23 cellular contexts compared by ENCODE assay signal in the genomic region with DNA sequence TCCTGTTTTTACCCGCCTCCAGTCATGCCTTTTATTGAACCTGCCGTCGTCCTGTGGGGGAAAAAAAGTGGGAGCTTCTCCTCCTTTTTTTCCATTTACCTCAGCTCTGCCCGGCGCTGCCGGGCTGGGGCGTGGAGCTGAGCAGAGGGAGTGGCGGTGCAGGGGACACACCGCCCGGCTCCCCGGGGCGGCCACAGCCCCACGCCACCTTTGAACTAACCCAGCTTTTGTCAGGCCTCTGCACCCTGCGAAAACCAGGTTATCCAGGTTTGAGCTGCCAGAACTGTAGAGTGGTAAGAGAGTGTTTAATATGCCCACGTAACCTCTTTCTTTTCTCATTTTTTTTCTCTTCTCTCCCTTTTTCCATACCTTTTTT.
"Had no signal": no experiment of that assay in that cellular context is flagged by ENCODE, and none has a peak within 500 bp of the region (broad histone marks: within the 10 kb centered on the region; RNA-seq: fewer than 3 reads in every experiment).

No MANE protein-coding gene starts in this region.

- H3K27ac Mint-ChIP-seq: activated CD4-positive, alpha-beta memory T cell treated with anti-CD3 and anti-CD28 coated beads, Interleukin-2, amount 10 ng/mL, durations not matched to agents 7 days and 5 days; activated naive CD4-positive, alpha-beta T cell treated with anti-CD3 and anti-CD28 coated beads, Interleukin-2, amount 50 U/mL, for 72 hours; activated naive CD8-positive, alpha-beta T cell treated with anti-CD3 and anti-CD28 coated beads, Interleukin-2, amount 50 U/mL, for 24 hours had no signal

- H3K9me3 Mint-ChIP-seq: activated CD4-positive, alpha-beta memory T cell treated with anti-CD3 and anti-CD28 coated beads, Interleukin-2, amount 10 ng/mL, durations not matched to agents 7 days and 5 days; activated naive CD4-positive, alpha-beta T cell treated with anti-CD3 and anti-CD28 coated beads, Interleukin-2, amount 50 U/mL, for 72 hours; activated naive CD8-positive, alpha-beta T cell treated with anti-CD3 and anti-CD28 coated beads, Interleukin-2, amount 50 U/mL, for 24 hours had no signal

- H3K36me3 ChIP-seq: SJCRH30 had no signal

- H3K4me1 ChIP-seq: body of pancreas, SJCRH30 had no signal

- H3K27me3 ChIP-seq: ascending aorta, body of pancreas had no signal

- H3K4me1 Mint-ChIP-seq: activated CD4-positive, alpha-beta memory T cell treated with anti-CD3 and anti-CD28 coated beads, Interleukin-2, amount 10 ng/mL, durations not matched to agents 7 days and 5 days; activated naive CD8-positive, alpha-beta T cell treated with anti-CD3 and anti-CD28 coated beads, Interleukin-2, amount 50 U/mL, for 24 hours had no signal

- DNase-seq: activated CD4-positive, alpha-beta memory T cell treated with anti-CD3 and anti-CD28 coated beads, Interleukin-2, amount 10 ng/mL, durations not matched to agents 7 days and 5 days; activated CD4-positive, alpha-beta T cell treated with anti-CD3 and anti-CD28 coated beads, Interleukin-2, amount 50 U/mL, for 1 hour; activated CD4-positive, CD25-positive, alpha-beta regulatory T cell; activated CD8-positive, alpha-beta memory T cell treated with anti-CD3 and anti-CD28 coated beads, Interleukin-2, amount 50 U/mL, for 4 hours; activated naive CD4-positive, alpha-beta T cell treated with Interleukin-2 at 50 U/mL for 16 hours; activated naive CD8-positive, alpha-beta T cell treated with anti-CD3 and anti-CD28 coated beads, Interleukin-2, amount 50 U/mL, for 24 hours; amniotic stem cell; body of pancreas; central memory CD4-positive, alpha-beta T cell; MM.1S; NCI-H1436 treated with DMSO at 0.1 percent for 48 hours; NCI-H187 treated with DMSO at 0.1 percent for 48 hours; NCI-H2081 treated with DMSO at 0.1 percent for 48 hours; NCI-H446 treated with DMSO at 0.1 percent for 48 hours; NCI-H526; NCI-H82; Right ventricle myocardium superior; SJCRH30; SK-N-SH; T-helper 1 cell had no signal

- H3K36me3 Mint-ChIP-seq: activated naive CD4-positive, alpha-beta T cell treated with anti-CD3 and anti-CD28 coated beads, Interleukin-2, amount 50 U/mL, for 72 hours had no signal

- H3K9me3 ChIP-seq: ascending aorta, body of pancreas, SJCRH30, SK-N-SH had no signal

- H3K4me3 ChIP-seq: ascending aorta, body of pancreas, SJCRH30 had no signal

- H3K27ac ChIP-seq: ascending aorta, body of pancreas, SJCRH30, VCaP had no signal

- ATAC-seq: activated naive CD4-positive, alpha-beta T cell treated with anti-CD3 and anti-CD28 coated beads, Interleukin-2, amount 50 U/mL, for 72 hours; activated naive CD8-positive, alpha-beta T cell treated with anti-CD3 and anti-CD28 coated beads, Interleukin-2, amount 50 U/mL, for 24 hours; body of pancreas had no signal

- H3K4me3 Mint-ChIP-seq: activated CD4-positive, alpha-beta memory T cell treated with anti-CD3 and anti-CD28 coated beads, Interleukin-2, amount 10 ng/mL, durations not matched to agents 7 days and 5 days; activated naive CD8-positive, alpha-beta T cell treated with anti-CD3 and anti-CD28 coated beads, Interleukin-2, amount 50 U/mL, for 24 hours had no signal
